In genomic region chr6:18042536-18043145, GRCh38 we compare ENCODE assay signal across 12 cellular contexts. TPM values are rescaled to one million over a fixed set of nuclear protein-coding genes. Genes with fewer than 3 reads are reported as not detected.
A peak's percentile ranks its signal among the peaks of the same experiment; 100 is the strongest.
DNase-seq lines count a peak whose midpoint lies in the region; ATAC-seq and TF ChIP-seq lines count a peak whose summit lies in the region.
"Had no signal": no experiment of that assay in that cellular context is flagged by ENCODE, and none has a peak within 500 bp of the region (broad histone marks: within the 10 kb centered on the region; RNA-seq: fewer than 3 reads in every experiment).

No MANE protein-coding gene starts in this region.

- no peak overlapping the region for H3K4me3 Mint-ChIP-seq in endodermal cell
- H3K4me3 Mint-ChIP-seq in nephron, result no peak overlapping the region
- H3K4me3 Mint-ChIP-seq: activated CD8-positive, alpha-beta memory T cell treated with anti-CD3 and anti-CD28 coated beads, Interleukin-2, amount 10 ng/mL, durations not matched to agents 7 days and 5 days had no signal

- no peak for TF ChIP-seq EP300 in tibial nerve (IDR thresholded peaks at IDR 0.05)

- TF ChIP-seq CTCF in RWPE1 (conservative IDR thresholded peaks at IDR 0.05; ENCODE audit: low read depth) (no peak), endodermal cell (conservative IDR thresholded peaks at IDR 0.05) (no peak), nephron (IDR thresholded peaks at IDR 0.05; ENCODE audit: unreplicated experiment in 3 of 3) (no peak), tibial nerve (IDR thresholded peaks at IDR 0.05) (no peak), psoas muscle (IDR thresholded peaks at IDR 0.05) (no peak)

- no peak overlapping the region for H3K9ac ChIP-seq in endodermal cell (ENCODE audit: extremely low read depth, low read length, poor library complexity, severe bottlenecking)

- H3K27me3 ChIP-seq in endodermal cell (ENCODE audit: control insufficient read depth, insufficient read depth, low read length, poor library complexity, severe bottlenecking) (no peaks in the 10 kb centered on the region), tibial nerve (no peaks in the 10 kb centered on the region), psoas muscle (ENCODE audit: insufficient read depth in 3 of 3, low read length in 2 of 3) (no peaks in the 10 kb centered on the region)
- H3K27me3 ChIP-seq: heart left ventricle had no signal

- POLR2A ChIA-PET in RWPE1 (lab: Yijun Ruan, JAX; ENCODE audit: low non-redundant PET), result no interaction called here

- no peaks in the 10 kb centered on the region for H3K4me1 ChIP-seq in endodermal cell (ENCODE audit: control insufficient read depth, insufficient read depth, low read length)
- H3K4me1 ChIP-seq in tibial nerve, result peaks cover 0 to 27% (median 9%) of the 10 kb centered on the region in 4 donors
- no peaks in the 10 kb centered on the region for H3K4me1 ChIP-seq in psoas muscle

- intact Hi-C loops in psoas muscle (cut with DNase I), result no loop called here

- H3K27ac Mint-ChIP-seq in endodermal cell (peak overlapping the region; percentile 50), nephron (peak overlapping the region in 2 of 3 experiments; percentile 75 to 77)
- H3K27ac Mint-ChIP-seq: activated CD8-positive, alpha-beta memory T cell treated with anti-CD3 and anti-CD28 coated beads, Interleukin-2, amount 10 ng/mL, durations not matched to agents 7 days and 5 days had no signal

- peaks cover 17% of the 10 kb centered on the region for H3K4me1 Mint-ChIP-seq in endodermal cell
- peaks cover 21% of the 10 kb centered on the region for H3K4me1 Mint-ChIP-seq in nephron
- H3K4me1 Mint-ChIP-seq: activated CD8-positive, alpha-beta memory T cell treated with anti-CD3 and anti-CD28 coated beads, Interleukin-2, amount 10 ng/mL, durations not matched to agents 7 days and 5 days had no signal

- H3K36me3 ChIP-seq in endodermal cell (ENCODE audit: control insufficient read depth, insufficient read depth, low read length) (no peaks in the 10 kb centered on the region), tibial nerve (no peaks in the 10 kb centered on the region), psoas muscle (ENCODE audit: insufficient read depth in 1 of 2, low read depth in 1 of 2) (no peaks in the 10 kb centered on the region)
- H3K36me3 ChIP-seq: heart left ventricle had no signal

- no peak for DNase-seq in RWPE1 (ENCODE audit: low spot score)
- DNase-seq in endodermal cell, result peak; percentile 56
- no peak for DNase-seq in tibial nerve (ENCODE audit: low spot score in 2 of 2)
- no peak for DNase-seq in putamen (ENCODE audit: low spot score)
- no peak for DNase-seq in psoas muscle
- DNase-seq in activated CD4-positive, alpha-beta T cell treated with anti-CD3 and anti-CD28 coated beads for 4 hours, result no peak
- DNase-seq: activated CD8-positive, alpha-beta memory T cell treated with anti-CD3 and anti-CD28 coated beads, Interleukin-2, amount 10 ng/mL, durations not matched to agents 7 days and 5 days; activated naive CD4-positive, alpha-beta T cell; NCI-H2107 had no signal

- TF ChIP-seq POLR2A in tibial nerve (IDR thresholded peaks at IDR 0.05), result no peak

- 88 to 97% methylated on average over 6 to 8 of the region's 8 CpGs for WGBS in endodermal cell (ENCODE audit: insufficient coverage in 1 of 2, insufficient read length in 1 of 2), 2 experiments
- 79 to 90% methylated on average over 8 of the region's 8 CpGs for WGBS in tibial nerve, 2 donors
- WGBS in psoas muscle, 3 donors, result 87 to 93% (median 89%) methylated on average over 8 of the region's 8 CpGs

- no peaks in the 10 kb centered on the region for H3K9me3 Mint-ChIP-seq in endodermal cell
- H3K9me3 Mint-ChIP-seq in nephron, result peaks cover under 1% of the 10 kb centered on the region

- peak overlapping the region; percentile 79 for H3K27ac ChIP-seq in RWPE1
- H3K27ac ChIP-seq in endodermal cell (ENCODE audit: low read depth, low read length), result no peak overlapping the region
- H3K27ac ChIP-seq in tibial nerve, result peak overlapping the region in 3 of 4 donors; percentile 18 to 76 (median 50)
- H3K27ac ChIP-seq in psoas muscle, result no peak overlapping the region
- H3K27ac ChIP-seq: C4-2B had no signal

- H3K4me3 ChIP-seq in endodermal cell (ENCODE audit: low read length) (no peak overlapping the region), tibial nerve (no peak overlapping the region), psoas muscle (no peak overlapping the region)
- H3K4me3 ChIP-seq: heart left ventricle had no signal

- H3K9me3 ChIP-seq in endodermal cell (ENCODE audit: control insufficient read depth, low read length) (no peaks in the 10 kb centered on the region), tibial nerve (no peaks in the 10 kb centered on the region), psoas muscle (no peaks in the 10 kb centered on the region)
- H3K9me3 ChIP-seq: heart left ventricle had no signal

- H3K36me3 Mint-ChIP-seq in endodermal cell (ENCODE audit: low read depth) (no peaks in the 10 kb centered on the region), nephron (ENCODE audit: low read depth) (no peaks in the 10 kb centered on the region)
- H3K36me3 Mint-ChIP-seq: activated CD8-positive, alpha-beta memory T cell treated with anti-CD3 and anti-CD28 coated beads, Interleukin-2, amount 10 ng/mL, durations not matched to agents 7 days and 5 days had no signal

- ATAC-seq in psoas muscle, result no peak
- ATAC-seq: activated CD8-positive, alpha-beta memory T cell treated with anti-CD3 and anti-CD28 coated beads, Interleukin-2, amount 10 ng/mL, durations not matched to agents 7 days and 5 days had no signal

- CTCF ChIA-PET in RWPE1 (lab: Yijun Ruan, JAX), result interaction anchor here (0.6 kb wide), 1 partner anchor 70 kb away, joined by 4 read pairs; no protein-coding TSS in a partner anchor

- no peaks in the 10 kb centered on the region for H3K27me3 Mint-ChIP-seq in endodermal cell (ENCODE audit: insufficient read depth)
- peaks cover 6% of the 10 kb centered on the region for H3K27me3 Mint-ChIP-seq in nephron (ENCODE audit: low read depth)

RNA-seq across cellular contexts. Expression of gene KIF13A, which starts 55.2 kb away (rescaled TPM):
- total RNA-seq in endodermal cell (10 to 100 TPM; 35.3 to 45.0 TPM), tibial nerve (10 to 100 TPM; 31.8 to 71.9 (median 48.0) TPM), psoas muscle (10 to 100 TPM; 62.0 to 80.2 (median 75.0) TPM)
- polyA plus RNA-seq in endodermal cell (2013, experiment 1 of 2), result 21.9 TPM
- 20.0 TPM for polyA plus RNA-seq in endodermal cell (2013, experiment 2 of 2)
- 10 to 100 TPM; 17.0 to 75.0 (median 27.7) TPM for polyA plus RNA-seq in psoas muscle

Comparison
In these comparisons a context has a peak if more than half of its experiments do, and no peak if none do; other contexts are left out.
1. H3K27ac ChIP-seq: peak in RWPE1 (single experiment) and tibial nerve (3 of 4); none in endodermal cell (single experiment) and psoas muscle (single experiment).